Comparison of ENCODE assay signal across 9 cellular contexts in the genomic region with DNA sequence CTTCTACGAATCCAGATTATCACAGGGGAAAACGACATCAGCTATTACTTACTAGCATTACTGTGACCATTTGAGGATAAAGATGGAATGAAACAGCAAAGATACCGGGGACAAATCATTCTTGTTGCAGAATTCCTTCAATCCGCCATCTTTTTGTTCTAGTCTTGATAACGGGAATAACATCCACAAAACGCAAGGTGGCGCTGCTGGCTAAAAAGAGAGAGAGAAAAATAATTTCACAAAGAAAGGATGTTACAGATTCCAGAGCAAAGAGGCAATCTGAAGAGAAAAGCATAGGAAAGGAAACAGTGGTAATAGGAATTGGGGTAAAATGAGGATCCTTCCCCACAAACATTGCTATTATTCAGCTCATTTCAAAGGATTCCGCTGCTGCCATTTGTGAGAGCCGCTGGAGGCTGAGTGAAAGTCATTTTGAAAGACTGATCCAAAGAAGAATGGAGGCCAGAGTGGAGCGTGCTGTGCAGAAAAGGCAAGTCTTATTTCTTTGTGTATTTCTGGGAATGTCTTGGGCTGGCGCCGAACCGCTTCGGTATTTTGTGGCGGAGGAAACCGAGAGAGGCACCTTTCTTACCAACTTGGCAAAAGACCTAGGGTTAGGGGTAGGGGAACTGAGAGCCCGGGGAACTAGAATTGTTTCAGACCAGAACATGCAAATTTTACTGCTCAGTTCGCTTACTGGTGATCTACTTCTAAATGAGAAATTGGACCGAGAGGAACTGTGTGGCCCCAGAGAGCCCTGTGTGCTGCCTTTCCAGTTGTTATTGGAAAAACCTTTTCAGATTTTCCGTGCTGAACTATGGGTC. TPM values are rescaled to one million over a fixed set of nuclear protein-coding genes. Genes with fewer than 3 reads are reported as not detected.
DNase-seq lines count a peak whose midpoint lies in the region; ATAC-seq and TF ChIP-seq lines count a peak whose summit lies in the region.
"Had no signal": no experiment of that assay in that cellular context is flagged by ENCODE, and none has a peak within 500 bp of the region (broad histone marks: within the 10 kb centered on the region; RNA-seq: fewer than 3 reads in every experiment).

Gene PCDHB7 (plus strand): TSS at position 264 of the 824 bp plus-strand sequence. CDS start 192 bp downstream, at position 456.

- CTCF ChIA-PET in activated CD4-positive, alpha-beta T cell treated with anti-CD3 and anti-CD28 coated beads for 36 hours (lab: Charles Lee): interaction anchor here (0.6 kb wide), 1 partner anchor 15 kb away, joined by 3 read pairs; no protein-coding TSS in a partner anchor

- intact Hi-C loops in activated CD4-positive, alpha-beta T cell treated with anti-CD3 and anti-CD28 coated beads for 36 hours (cut with DNase I, micrococcal nuclease): no loop called here

- no peaks in the 10 kb centered on the region for H3K79me2 ChIP-seq in osteoblast (ENCODE audit: insufficient read depth, low read length)
- H3K79me2 ChIP-seq: parathyroid adenoma had no signal

- no peaks in the 10 kb centered on the region for H3K4me1 ChIP-seq in osteoblast (ENCODE audit: insufficient read depth, low read length)
- H3K4me1 ChIP-seq: parathyroid adenoma had no signal

- peak; percentile 50 for DNase-seq in activated CD4-positive, alpha-beta T cell treated with anti-CD3 and anti-CD28 coated beads for 36 hours
- DNase-seq in activated CD4-positive, alpha-beta T cell treated with anti-CD3 and anti-CD28 coated beads for 4 hours: no peak
- DNase-seq in NCI-H460 (ENCODE audit: extremely low read depth, low read depth): peak; percentile 52
- DNase-seq in cerebellar cortex (ENCODE audit: low spot score): peak; percentile 25
- DNase-seq in osteoblast (ENCODE audit: insufficient read length, low spot score, missing footprints): peak; percentile 71
- DNase-seq in HPDE6-E6E7 (ENCODE audit: extremely low spot score): no peak

- H3K36me3 Mint-ChIP-seq in activated CD4-positive, alpha-beta T cell treated with anti-CD3 and anti-CD28 coated beads for 36 hours (ENCODE audit: low read depth): peaks cover 2% of the 10 kb centered on the region

- no peak within 1 kb of the TSS for H3K4me3 Mint-ChIP-seq in activated CD4-positive, alpha-beta T cell treated with anti-CD3 and anti-CD28 coated beads for 36 hours

- no peak for TF ChIP-seq POLR2A in GM18505 (IDR thresholded peaks at IDR 0.05; ENCODE audit: borderline replicate concordance, extremely low read depth, insufficient read depth, insufficient read length)

- no peaks in the 10 kb centered on the region for H3K9me3 ChIP-seq in osteoblast (ENCODE audit: low read depth, low read length)

- peak within 1 kb of the TSS; percentile 37 for H3K4me2 ChIP-seq in osteoblast (ENCODE audit: insufficient read depth, low read length)

- no peaks in the 10 kb centered on the region for H3K36me3 ChIP-seq in osteoblast (ENCODE audit: insufficient read depth, low read length)

- peak within 1 kb of the TSS; percentile 11 for H3K4me3 ChIP-seq in osteoblast (ENCODE audit: insufficient read depth, low read length)

- H3K4me1 Mint-ChIP-seq in activated CD4-positive, alpha-beta T cell treated with anti-CD3 and anti-CD28 coated beads for 36 hours: no peaks in the 10 kb centered on the region

- peaks cover 36% of the 10 kb centered on the region for H3K27me3 Mint-ChIP-seq in activated CD4-positive, alpha-beta T cell treated with anti-CD3 and anti-CD28 coated beads for 36 hours

- no peak within 1 kb of the TSS for H3K27ac Mint-ChIP-seq in activated CD4-positive, alpha-beta T cell treated with anti-CD3 and anti-CD28 coated beads for 36 hours

- no peak within 1 kb of the TSS for H3K27ac ChIP-seq in osteoblast (ENCODE audit: low read depth, low read length)
- H3K27ac ChIP-seq: parathyroid adenoma had no signal

- TF ChIP-seq CTCF in osteoblast (IDR thresholded peaks at IDR 0.05; ENCODE audit: extremely low read depth, low read depth, low read length): peak; percentile 61

- peak within 1 kb of the TSS; percentile 39 for H2AFZ ChIP-seq in osteoblast (ENCODE audit: low read length)
- H2AFZ ChIP-seq: parathyroid adenoma had no signal

- H3K9me3 Mint-ChIP-seq in activated CD4-positive, alpha-beta T cell treated with anti-CD3 and anti-CD28 coated beads for 36 hours (ENCODE audit: low read depth): peaks cover 12% of the 10 kb centered on the region

- no peaks in the 10 kb centered on the region for H3K27me3 ChIP-seq in osteoblast (ENCODE audit: insufficient read depth, low read length)

- H4K20me1 ChIP-seq in osteoblast (ENCODE audit: insufficient read depth, low read length): no peaks in the 10 kb centered on the region

- ATAC-seq in activated CD4-positive, alpha-beta T cell treated with anti-CD3 and anti-CD28 coated beads for 36 hours: no peak
- ATAC-seq in HG02840 (IDR thresholded peaks at IDR 0.05; ENCODE audit: low FRiP score, unreplicated experiment) (no peak), GM18505 (IDR thresholded peaks at IDR 0.05; ENCODE audit: unreplicated experiment) (no peak)

- POLR2A ChIA-PET in activated CD4-positive, alpha-beta T cell treated with anti-CD3 and anti-CD28 coated beads for 36 hours (lab: Charles Lee): no interaction called here

RNA-seq across cellular contexts. Expression of gene PCDHB7, which starts in this region (rescaled TPM):
- not detected for total RNA-seq in activated CD4-positive, alpha-beta T cell treated with anti-CD3 and anti-CD28 coated beads for 36 hours
- total RNA-seq in NCI-H460 (2014; rRNA removed; shearing (Covaris generic)): 0.17 and 0.25 TPM in 2 replicates
- 0.13 and 0.20 TPM in 2 replicates for polyA plus RNA-seq in NCI-H460 (2014; cell fraction: nucleus; rRNA removed)
- 2.2 and 2.4 TPM in 2 replicates for total RNA-seq in osteoblast

Comparison
In these comparisons a context has a peak if more than half of its experiments do, and no peak if none do; other contexts are left out.
1. Peak in DNase-seq in activated CD4-positive, alpha-beta T cell treated with anti-CD3 and anti-CD28 coated beads for 36 hours; RNA of the gene not detected or under 1 TPM.
2. Peak in DNase-seq in NCI-H460; RNA of the gene not detected or under 1 TPM.
3. DNase-seq: peak in cerebellar cortex (single experiment) and osteoblast (single experiment); none in activated CD4-positive, alpha-beta T cell treated with anti-CD3 and anti-CD28 coated beads for 4 hours (0 of 2) and HPDE6-E6E7 (single experiment).